12 cellular contexts compared by ENCODE assay signal in the genomic region with DNA sequence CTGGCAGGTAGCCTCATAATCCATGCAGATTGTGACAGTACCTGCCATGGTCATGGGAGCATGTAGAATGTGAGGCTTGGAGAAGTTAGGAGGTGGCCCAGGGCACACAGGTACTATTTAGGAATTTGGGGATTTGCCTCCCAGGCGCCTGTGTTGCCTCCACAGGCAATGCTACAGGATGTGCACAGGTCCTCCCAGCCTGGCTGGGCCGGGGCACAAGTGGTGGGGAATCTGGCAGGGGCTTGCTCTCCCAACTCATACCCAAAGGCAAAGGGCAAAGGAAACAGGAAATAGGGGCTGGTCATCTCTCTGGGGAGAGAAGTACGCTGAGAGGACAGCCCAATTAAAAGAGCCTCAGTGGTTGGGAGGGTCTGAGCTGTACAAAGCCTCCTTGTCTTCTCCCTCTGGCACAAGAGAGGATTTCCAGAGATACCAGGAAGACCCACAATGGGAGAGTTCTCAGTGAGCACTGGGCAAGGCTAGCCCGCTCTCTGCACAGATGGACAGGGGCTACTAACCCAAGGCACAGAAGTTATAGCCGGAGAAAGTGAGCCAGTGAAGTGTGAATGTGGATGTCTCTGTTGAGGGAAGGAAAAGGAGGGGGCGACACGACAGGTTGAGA. TPM values are rescaled to one million over a fixed set of nuclear protein-coding genes. Genes with fewer than 3 reads are reported as not detected.
DNase-seq lines count a peak whose midpoint lies in the region; ATAC-seq and TF ChIP-seq lines count a peak whose summit lies in the region.
"Not testable (repeated sequence)": the region's sequence is repeated elsewhere in the genome, so short reads cannot be mapped to it uniquely, and the experiment has no call there.
"Had no signal": no experiment of that assay in that cellular context is flagged by ENCODE, and none has a peak within 500 bp of the region (broad histone marks: within the 10 kb centered on the region; RNA-seq: fewer than 3 reads in every experiment).

No MANE protein-coding gene starts in this region.

- H3K4me1 ChIP-seq in GM23338 (ENCODE audit: insufficient read depth), result not testable (repeated sequence)

- not testable (repeated sequence) for ATAC-seq in GM23338; activated T-helper 17 cell treated with anti-CD3 and anti-CD28 coated beads, Interleukin-2, amount 50 U/mL, for 72 hours (replicated peaks)

- not testable (repeated sequence) for H4K20me1 ChIP-seq in GM23338 (replicated peaks; ENCODE audit: insufficient read depth)

- H3K9me2 ChIP-seq in GM23338 (ENCODE audit: insufficient read depth), result not testable (repeated sequence)

- H3K4me3 ChIP-seq in GM23338, result not testable (repeated sequence)

- not testable (repeated sequence) for H3K27me3 Mint-ChIP-seq in GM23338 (ENCODE audit: insufficient read depth, low read depth, poor library complexity)
- peaks cover 27% of the 10 kb centered on the region for H3K27me3 Mint-ChIP-seq in activated T-helper 17 cell treated with anti-CD3 and anti-CD28 coated beads, Interleukin-2, amount 50 U/mL, for 72 hours
- H3K27me3 Mint-ChIP-seq in neural crest cell (ENCODE audit: low read depth), result peaks cover 17% of the 10 kb centered on the region

- not testable (repeated sequence) for TF ChIP-seq CTCF in GM23338 (conservative IDR thresholded peaks at IDR 0.05; ENCODE audit: low read depth in 2 of 2); neural crest cell (conservative IDR thresholded peaks at IDR 0.05)

- DNase-seq in Ammon's horn (ENCODE audit: low spot score) (peak; percentile 76), globus pallidus (ENCODE audit: low spot score) (peak; percentile 88), medulla oblongata (ENCODE audit: extremely low spot score) (peak; percentile 53), putamen (ENCODE audit: low spot score) (peak; percentile 81), superior temporal gyrus (ENCODE audit: extremely low spot score) (peak; percentile 80)
- DNase-seq in GM23338 (ENCODE audit: low spot score); neural crest cell (ENCODE audit: low read depth, low spot score): not testable (repeated sequence)

- H3K27me3 ChIP-seq in GM23338 (ENCODE audit: insufficient read depth), result not testable (repeated sequence)

- not testable (repeated sequence) for H3K4me2 ChIP-seq in GM23338

- not testable (repeated sequence) for H3K4me3 Mint-ChIP-seq in GM23338; activated T-helper 17 cell treated with anti-CD3 and anti-CD28 coated beads, Interleukin-2, amount 50 U/mL, for 72 hours
- H3K4me3 Mint-ChIP-seq in neural crest cell, result peak overlapping the region; percentile 11

- H3K4me1 Mint-ChIP-seq in GM23338 (peaks cover 12% of the 10 kb centered on the region; the same call in 2 of the 3 replicates), neural crest cell (peaks cover 22% of the 10 kb centered on the region)
- not testable (repeated sequence) for H3K4me1 Mint-ChIP-seq in activated T-helper 17 cell treated with anti-CD3 and anti-CD28 coated beads, Interleukin-2, amount 50 U/mL, for 72 hours

- H3K27ac Mint-ChIP-seq in GM23338, result not testable (repeated sequence)
- H3K27ac Mint-ChIP-seq in activated T-helper 17 cell treated with anti-CD3 and anti-CD28 coated beads, Interleukin-2, amount 50 U/mL, for 72 hours, result peak overlapping the region; percentile 23
- peak overlapping the region; percentile 15 for H3K27ac Mint-ChIP-seq in neural crest cell (ENCODE audit: unreplicated experiment)

- not testable (repeated sequence) for H3K9me3 Mint-ChIP-seq in GM23338; activated T-helper 17 cell treated with anti-CD3 and anti-CD28 coated beads, Interleukin-2, amount 50 U/mL, for 72 hours; neural crest cell

- H2AFZ ChIP-seq in GM23338, result 0 out of 2 replicates have a peak overlapping the region, but pooled peaks have one; percentile 28

- not testable (repeated sequence) for H3K36me3 ChIP-seq in GM23338 (ENCODE audit: insufficient read depth)

- H3K36me3 Mint-ChIP-seq in GM23338 (ENCODE audit: low read depth); activated T-helper 17 cell treated with anti-CD3 and anti-CD28 coated beads, Interleukin-2, amount 50 U/mL, for 72 hours (ENCODE audit: low read depth); neural crest cell (ENCODE audit: low read depth): not testable (repeated sequence)

- not testable (repeated sequence) for H3F3A ChIP-seq in GM23338 (replicated peaks; ENCODE audit: low read depth)

- not testable (repeated sequence) for H3K27ac ChIP-seq in GM23338 (ENCODE audit: low read depth)

- H3K79me2 ChIP-seq in GM23338 (replicated peaks; ENCODE audit: insufficient read depth), result not testable (repeated sequence)

RNA-seq across cellular contexts. Expression of a gene that starts 40.5 kb away (rescaled TPM):
- total RNA-seq in GM23338 (2014; rRNA removed; shearing (Covaris generic)), result not detected in 2 replicates
- 0.07 TPM in 1 of 2 replicates, not detected in the other for polyA plus RNA-seq in GM23338 (2016; fragmentation: Nextera tagmentation; extraction: Ambion mirVana)
- total RNA-seq in activated T-helper 17 cell treated with anti-CD3 and anti-CD28 coated beads, Interleukin-2, amount 50 U/mL, for 72 hours, result not detected
- total RNA-seq in neural crest cell, result 0.16 TPM in 1 of 2 replicates, not detected in the other
- total RNA-seq: Caco-2, H7 had no signal
- polyA plus RNA-seq: AG04450; CD4-positive, alpha-beta memory T cell had no signal
